ENCODE assay signal across 8 cellular contexts in the genomic region with DNA sequence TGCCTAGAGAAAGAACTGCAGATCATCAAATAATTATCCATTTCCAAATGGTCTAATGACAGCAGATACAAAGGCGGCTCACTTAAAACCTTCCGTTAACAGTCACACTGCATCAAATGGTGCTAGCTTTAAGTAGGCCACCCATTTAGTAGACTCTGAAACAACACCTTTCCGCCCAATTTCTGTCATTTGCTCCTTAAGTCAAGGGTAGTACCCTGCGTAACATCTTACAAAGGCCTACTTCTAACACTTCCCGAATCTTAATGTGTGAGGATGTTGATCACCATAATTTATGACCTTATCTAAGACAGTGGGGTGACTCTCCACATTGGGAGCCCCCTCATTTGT. TPM values are rescaled to one million over a fixed set of nuclear protein-coding genes. Genes with fewer than 3 reads are reported as not detected.
A peak's percentile ranks its signal among the peaks of the same experiment; 100 is the strongest.
DNase-seq lines count a peak whose midpoint lies in the region; ATAC-seq and TF ChIP-seq lines count a peak whose summit lies in the region.

No MANE protein-coding gene starts in this region.

- TF ChIP-seq CTCF in GM20000 (IDR thresholded peaks at IDR 0.05; ENCODE audit: extremely low read depth, missing control alignments) (no peak), fibroblast of mammary gland (conservative IDR thresholded peaks at IDR 0.05; ENCODE audit: control insufficient read depth, insufficient read depth, low read depth, low read length) (no peak)

- peak; percentile 4 for DNase-seq in GM20000 (ENCODE audit: low spot score)
- DNase-seq in SJSA1 (ENCODE audit: low read depth in 1 of 2, low spot score in 2 of 2), result no peak
- no peak for DNase-seq in fibroblast of mammary gland (ENCODE audit: low read depth)
- no peak for DNase-seq in skeletal muscle cell (ENCODE audit: low read depth)
- no peak for DNase-seq in HPDE6-E6E7 (ENCODE audit: extremely low spot score)
- DNase-seq in KG1 (lab: John Stamatoyannopoulos, UW), result no peak
- no peak for DNase-seq in stimulated activated CD4-positive, alpha-beta T cell treated with anti-CD3 and anti-CD28 coated beads, Interleukin-15, amount 100 ng/mL, for 24 hours

- no peak overlapping the region for H3K27ac ChIP-seq in SJSA1

- H3K4me3 ChIP-seq in SJSA1 (peak overlapping the region; percentile 94), fibroblast of mammary gland (ENCODE audit: control insufficient read depth, low read depth, low read length) (peak overlapping the region; percentile 50), skeletal muscle cell (ENCODE audit: low read depth, low read length) (peak overlapping the region; percentile 86)

- H3K4me1 ChIP-seq in SJSA1 (replicated peaks), result peaks cover 17% of the 10 kb centered on the region

- no peaks in the 10 kb centered on the region for H3K27me3 ChIP-seq in SJSA1 (replicated peaks)

- H3K36me3 ChIP-seq in SJSA1, result peaks cover 5% of the 10 kb centered on the region

- ATAC-seq in HG02870 (IDR thresholded peaks at IDR 0.05; ENCODE audit: unreplicated experiment), result no peak

- H3K9me3 ChIP-seq in SJSA1 (replicated peaks), result no peaks in the 10 kb centered on the region

RNA-seq across cellular contexts. Expression of gene RALGPS2, which starts 0.7 kb away (rescaled TPM):
- total RNA-seq in SJSA1 (2014; rRNA removed; shearing (Covaris generic)), result 14.9 and 21.4 TPM in 2 replicates
